9 cellular contexts compared by ENCODE assay signal in genomic region chr6:96542702-96543101, GRCh38. TPM values are rescaled to one million over a fixed set of nuclear protein-coding genes. Genes with fewer than 3 reads are reported as not detected.
A peak's percentile ranks its signal among the peaks of the same experiment; 100 is the strongest.
DNase-seq lines count a peak whose midpoint lies in the region; ATAC-seq, FAIRE-seq and TF ChIP-seq lines count a peak whose summit lies in the region.
"Had no signal": no experiment of that assay in that cellular context is flagged by ENCODE, and none has a peak within 500 bp of the region (broad histone marks: within the 10 kb centered on the region; RNA-seq: fewer than 3 reads in every experiment).

No MANE protein-coding gene starts in this region.

- no peak for DNase-seq in D721Med (ENCODE audit: insufficient read length, low spot score)
- peak; percentile 78 for DNase-seq in NCI-H69 (lab: John Stamatoyannopoulos, UW)
- no peak for DNase-seq in glutamatergic neuron
- no peak for DNase-seq in NCI-H128 (lab: John Stamatoyannopoulos, UW; ENCODE audit: unreplicated experiment)
- no peak for DNase-seq in occipital lobe (lab: John Stamatoyannopoulos, UW)
- DNase-seq in AG08396 (ENCODE audit: low spot score), result no peak

- TF ChIP-seq CTCF in D721Med (IDR thresholded peaks at IDR 0.05; ENCODE audit: insufficient read depth, missing control alignments) (peak; percentile 61), glutamatergic neuron (IDR thresholded peaks at IDR 0.05; ENCODE audit: partially characterized antibody, unreplicated experiment) (peak; percentile 21)

- no peaks in the 10 kb centered on the region for H3K27me3 Mint-ChIP-seq in glutamatergic neuron (ENCODE audit: unreplicated experiment)
- H3K27me3 Mint-ChIP-seq: central memory CD8-positive, alpha-beta T cell had no signal

- no peak overlapping the region for H3K27ac Mint-ChIP-seq in glutamatergic neuron (ENCODE audit: unreplicated experiment)

- ATAC-seq in GM21786 (IDR thresholded peaks at IDR 0.05; ENCODE audit: unreplicated experiment) (peak; percentile 73), esophagus mucosa (no peak)

- peaks cover 10% of the 10 kb centered on the region for H3K4me1 Mint-ChIP-seq in glutamatergic neuron (ENCODE audit: low read depth, unreplicated experiment)

- H3K4me3 Mint-ChIP-seq in glutamatergic neuron (ENCODE audit: unreplicated experiment), result no peak overlapping the region
- H3K4me3 Mint-ChIP-seq: central memory CD8-positive, alpha-beta T cell had no signal

- H3K36me3 Mint-ChIP-seq in glutamatergic neuron (ENCODE audit: unreplicated experiment), result no peaks in the 10 kb centered on the region

- no peak for FAIRE-seq in D721Med (lab: Jason Lieb, UNC)

- H3K9me3 Mint-ChIP-seq in glutamatergic neuron (ENCODE audit: unreplicated experiment), result no peaks in the 10 kb centered on the region
- H3K9me3 Mint-ChIP-seq: central memory CD8-positive, alpha-beta T cell had no signal

RNA-seq across cellular contexts. Expression of gene FHL5, which starts 20.2 kb away (rescaled TPM):
- total RNA-seq in glutamatergic neuron (ENCODE audit: unreplicated experiment) (not detected), esophagus mucosa (1.8 TPM), occipital lobe (1.7 TPM)

RNA-seq across cellular contexts. Expression of gene UFL1, which starts 21.1 kb away (rescaled TPM):
- 7.4 TPM for total RNA-seq in glutamatergic neuron (ENCODE audit: unreplicated experiment)
- total RNA-seq in esophagus mucosa, result 20.5 TPM
- total RNA-seq in occipital lobe, result 28.5 TPM
